In the genomic region with DNA sequence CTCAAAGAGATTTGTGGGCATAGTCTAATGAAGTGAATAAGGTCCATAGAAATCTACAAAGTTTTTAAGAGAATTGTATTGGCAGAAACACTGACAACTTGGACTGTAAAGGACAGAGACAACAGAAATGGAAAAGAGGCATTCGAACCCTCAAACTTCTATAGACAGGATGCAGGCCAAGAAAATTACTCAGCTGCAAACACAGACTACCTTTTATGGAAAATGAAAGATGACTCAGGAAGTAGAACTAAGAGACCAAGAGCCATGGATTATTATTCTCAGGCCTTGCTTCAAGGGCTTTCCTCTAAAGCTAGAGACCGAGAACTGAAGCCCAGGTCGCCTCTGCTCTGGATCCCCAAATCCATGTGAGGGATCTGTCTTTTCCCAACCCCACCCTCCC, we compare ENCODE assay signal across 13 cellular contexts. TPM values are rescaled to one million over a fixed set of nuclear protein-coding genes. Genes with fewer than 3 reads are reported as not detected.
DNase-seq lines count a peak whose midpoint lies in the region; TF ChIP-seq lines count a peak whose summit lies in the region.
"Had no signal": no experiment of that assay in that cellular context is flagged by ENCODE, and none has a peak within 500 bp of the region (broad histone marks: within the 10 kb centered on the region; RNA-seq: fewer than 3 reads in every experiment).

No MANE protein-coding gene starts in this region.

- intact Hi-C loops in activated naive CD4-positive, alpha-beta T cell treated with anti-CD3 and anti-CD28 coated beads for 36 hours (cut with micrococcal nuclease) = no loop called here

- H3K4me1 ChIP-seq in osteoblast (ENCODE audit: insufficient read depth, low read length) = peaks cover 6% of the 10 kb centered on the region

- H3K4me1 Mint-ChIP-seq in activated naive CD4-positive, alpha-beta T cell treated with anti-CD3 and anti-CD28 coated beads for 36 hours (ENCODE audit: low read depth) = peaks cover 34% of the 10 kb centered on the region
- peaks cover 44% of the 10 kb centered on the region for H3K4me1 Mint-ChIP-seq in activated CD4-positive, alpha-beta memory T cell treated with anti-CD3 and anti-CD28 coated beads, Interleukin-2, amount 10 ng/mL, durations not matched to agents 7 days and 5 days

- H2AFZ ChIP-seq in osteoblast (ENCODE audit: low read length) = no peak overlapping the region

- no peak for DNase-seq in activated naive CD4-positive, alpha-beta T cell treated with anti-CD3 and anti-CD28 coated beads for 36 hours
- no peak for DNase-seq in activated naive CD4-positive, alpha-beta T cell treated with Interleukin-2 at 50 U/mL for 16 hours
- DNase-seq in NB4 (ENCODE audit: low read depth) = peak; percentile 29
- DNase-seq in activated CD4-positive, alpha-beta memory T cell treated with anti-CD3 and anti-CD28 coated beads, Interleukin-2, amount 10 ng/mL, durations not matched to agents 7 days and 5 days = no peak
- DNase-seq in osteoblast (ENCODE audit: insufficient read length, low spot score, missing footprints) = peak; percentile 54
- DNase-seq in NCI-H2196 (lab: John Stamatoyannopoulos, UW; ENCODE audit: unreplicated experiment) = no peak
- DNase-seq in NCI-H446 treated with DMSO at 0.1 percent for 48 hours (lab: John Stamatoyannopoulos, UW) = no peak
- DNase-seq: COR-L47, NCI-H1417, NCI-H187 treated with DMSO at 0.1 percent for 48 hours, OCI-M1, SJCRH30 had no signal

- H3K4me3 Mint-ChIP-seq in activated naive CD4-positive, alpha-beta T cell treated with anti-CD3 and anti-CD28 coated beads for 36 hours = no peak overlapping the region
- no peak overlapping the region for H3K4me3 Mint-ChIP-seq in activated CD4-positive, alpha-beta memory T cell treated with anti-CD3 and anti-CD28 coated beads, Interleukin-2, amount 10 ng/mL, durations not matched to agents 7 days and 5 days

- TF ChIP-seq CTCF in NB4 (IDR thresholded peaks at IDR 0.05; ENCODE audit: low read depth, low read length) = no peak
- no peak for TF ChIP-seq CTCF in osteoblast (IDR thresholded peaks at IDR 0.05; ENCODE audit: extremely low read depth, low read depth, low read length)

- no peaks in the 10 kb centered on the region for H3K27me3 Mint-ChIP-seq in activated naive CD4-positive, alpha-beta T cell treated with anti-CD3 and anti-CD28 coated beads for 36 hours (ENCODE audit: low read depth)
- H3K27me3 Mint-ChIP-seq in activated CD4-positive, alpha-beta memory T cell treated with anti-CD3 and anti-CD28 coated beads, Interleukin-2, amount 10 ng/mL, durations not matched to agents 7 days and 5 days = no peaks in the 10 kb centered on the region

- CTCF ChIA-PET in activated naive CD4-positive, alpha-beta T cell treated with anti-CD3 and anti-CD28 coated beads for 36 hours (lab: Charles Lee) = interaction anchor here (0.7 to 1.2 kb wide), 2 partner anchors 24 to 680 kb away, joined by 3 to 5 read pairs; a partner anchor contains a TSS
- CTCF ChIA-PET in activated CD4-positive, alpha-beta memory T cell treated with anti-CD3 and anti-CD28 coated beads, Interleukin-2, amount 10 ng/mL, durations not matched to agents 7 days and 5 days (lab: Charles Lee) = interaction anchor here (1.3 to 2.0 kb wide), 2 partner anchors 24 to 45 kb away, joined by 6 to 10 read pairs; a partner anchor contains a TSS

- H3K4me3 ChIP-seq in NB4 (ENCODE audit: low read depth, low read length) (no peak overlapping the region), osteoblast (ENCODE audit: insufficient read depth, low read length) (no peak overlapping the region)
- H3K4me3 ChIP-seq: SJCRH30 had no signal

- no peak for TF ChIP-seq POLR2A in NB4 (IDR thresholded peaks at IDR 0.05; ENCODE audit: extremely low read depth, insufficient read length)

- H3K36me3 Mint-ChIP-seq in activated naive CD4-positive, alpha-beta T cell treated with anti-CD3 and anti-CD28 coated beads for 36 hours (ENCODE audit: low read depth) = no peaks in the 10 kb centered on the region
- peaks cover 4% of the 10 kb centered on the region for H3K36me3 Mint-ChIP-seq in activated CD4-positive, alpha-beta memory T cell treated with anti-CD3 and anti-CD28 coated beads, Interleukin-2, amount 10 ng/mL, durations not matched to agents 7 days and 5 days (ENCODE audit: low read depth)

- H3K36me3 ChIP-seq in osteoblast (ENCODE audit: insufficient read depth, low read length) = no peaks in the 10 kb centered on the region
- H3K36me3 ChIP-seq: SJCRH30 had no signal

- H3K27ac Mint-ChIP-seq in activated naive CD4-positive, alpha-beta T cell treated with anti-CD3 and anti-CD28 coated beads for 36 hours = peak overlapping the region; percentile 7
- H3K27ac Mint-ChIP-seq in activated CD4-positive, alpha-beta memory T cell treated with anti-CD3 and anti-CD28 coated beads, Interleukin-2, amount 10 ng/mL, durations not matched to agents 7 days and 5 days = peak overlapping the region; percentile 58

- peaks cover 6% of the 10 kb centered on the region for H3K79me2 ChIP-seq in osteoblast (ENCODE audit: insufficient read depth, low read length)

- H3K4me2 ChIP-seq in osteoblast (ENCODE audit: insufficient read depth, low read length) = no peak overlapping the region

- H3K9me3 Mint-ChIP-seq in activated naive CD4-positive, alpha-beta T cell treated with anti-CD3 and anti-CD28 coated beads for 36 hours = peaks cover 2% of the 10 kb centered on the region
- peaks cover 2% of the 10 kb centered on the region for H3K9me3 Mint-ChIP-seq in activated CD4-positive, alpha-beta memory T cell treated with anti-CD3 and anti-CD28 coated beads, Interleukin-2, amount 10 ng/mL, durations not matched to agents 7 days and 5 days

- POLR2A ChIA-PET in activated CD4-positive, alpha-beta memory T cell treated with anti-CD3 and anti-CD28 coated beads, Interleukin-2, amount 10 ng/mL, durations not matched to agents 7 days and 5 days (lab: Charles Lee) = interaction anchor here (1.1 kb wide), 1 partner anchor 17 kb away, joined by 5 read pairs; a partner anchor contains a TSS

- H3K27me3 ChIP-seq in osteoblast (ENCODE audit: insufficient read depth, low read length) = no peaks in the 10 kb centered on the region
- H3K27me3 ChIP-seq: SJCRH30 had no signal

- H4K20me1 ChIP-seq in osteoblast (ENCODE audit: insufficient read depth, low read length) = no peaks in the 10 kb centered on the region

- no peaks in the 10 kb centered on the region for H3K9me3 ChIP-seq in osteoblast (ENCODE audit: low read depth, low read length)
- H3K9me3 ChIP-seq: SJCRH30 had no signal

- no peak overlapping the region for H3K27ac ChIP-seq in osteoblast (ENCODE audit: low read depth, low read length)
- H3K27ac ChIP-seq: RWPE1, SJCRH30 had no signal

RNA-seq across cellular contexts. Expression of a gene that starts 3.8 kb away (rescaled TPM):
- total RNA-seq in activated naive CD4-positive, alpha-beta T cell treated with anti-CD3 and anti-CD28 coated beads for 36 hours = 1 to 10 TPM; 2.3 to 2.4 TPM
- total RNA-seq in activated CD4-positive, alpha-beta memory T cell treated with anti-CD3 and anti-CD28 coated beads, Interleukin-2, amount 10 ng/mL, durations not matched to agents 7 days and 5 days = 1 to 10 TPM; 6.8 to 7.5 TPM
- total RNA-seq in osteoblast = 18.9 and 19.2 TPM in 2 replicates

RNA-seq across cellular contexts. Expression of a gene that starts 17.3 kb away (rescaled TPM):
- total RNA-seq in activated naive CD4-positive, alpha-beta T cell treated with anti-CD3 and anti-CD28 coated beads for 36 hours = 10 to 100 TPM; 73.8 to 80.1 TPM
- total RNA-seq in activated CD4-positive, alpha-beta memory T cell treated with anti-CD3 and anti-CD28 coated beads, Interleukin-2, amount 10 ng/mL, durations not matched to agents 7 days and 5 days = 10 to 100 TPM; 59.3 to 60.6 TPM
- total RNA-seq in osteoblast = 35.8 and 36.5 TPM in 2 replicates

RNA-seq across cellular contexts. Expression of a gene that starts 24.3 kb away (rescaled TPM):
- 100 to 1,000 TPM; 143 to 144 TPM for total RNA-seq in activated naive CD4-positive, alpha-beta T cell treated with anti-CD3 and anti-CD28 coated beads for 36 hours
- total RNA-seq in activated CD4-positive, alpha-beta memory T cell treated with anti-CD3 and anti-CD28 coated beads, Interleukin-2, amount 10 ng/mL, durations not matched to agents 7 days and 5 days = 10 to 100 TPM; 44.2 to 55.3 TPM
- total RNA-seq in osteoblast = 31.5 and 33.3 TPM in 2 replicates

RNA-seq across cellular contexts. Expression of a gene that starts 42.1 kb away (rescaled TPM):
- not detected for total RNA-seq in activated naive CD4-positive, alpha-beta T cell treated with anti-CD3 and anti-CD28 coated beads for 36 hours
- under 1 TPM in 1 of 2 experiments, not detected in 1; 0.20 TPM for total RNA-seq in activated CD4-positive, alpha-beta memory T cell treated with anti-CD3 and anti-CD28 coated beads, Interleukin-2, amount 10 ng/mL, durations not matched to agents 7 days and 5 days
- total RNA-seq in osteoblast = 0.36 TPM in 1 of 2 replicates, not detected in the other
- total RNA-seq: SJCRH30 had no signal

RNA-seq across cellular contexts. Expression of a gene that starts 47.5 kb away (rescaled TPM):
- 10 to 100 TPM; 10.1 to 10.9 TPM for total RNA-seq in activated naive CD4-positive, alpha-beta T cell treated with anti-CD3 and anti-CD28 coated beads for 36 hours
- 10 to 100 TPM; 16.8 to 16.9 TPM for total RNA-seq in activated CD4-positive, alpha-beta memory T cell treated with anti-CD3 and anti-CD28 coated beads, Interleukin-2, amount 10 ng/mL, durations not matched to agents 7 days and 5 days
- total RNA-seq in osteoblast = 39.2 and 43.8 TPM in 2 replicates

Comparison
In these comparisons a context has a peak if more than half of its experiments do, and no peak if none do; other contexts are left out.
1. DNase-seq: peak in NB4 (single experiment) and osteoblast (single experiment); none in activated naive CD4-positive, alpha-beta T cell treated with anti-CD3 and anti-CD28 coated beads for 36 hours (single experiment), activated naive CD4-positive, alpha-beta T cell treated with Interleukin-2 at 50 U/mL for 16 hours (single experiment), activated CD4-positive, alpha-beta memory T cell treated with anti-CD3 and anti-CD28 coated beads, Interleukin-2, amount 10 ng/mL, durations not matched to agents 7 days and 5 days (single experiment), NCI-H2196 (single experiment) and NCI-H446 treated with DMSO at 0.1 percent for 48 hours (single experiment).